In genomic region chr3:179069762-179070390, GRCh38 we compare ENCODE assay signal across 10 cellular contexts. TPM values are rescaled to one million over a fixed set of nuclear protein-coding genes. Genes with fewer than 3 reads are reported as not detected.
DNase-seq lines count a peak whose midpoint lies in the region; ATAC-seq, FAIRE-seq and TF ChIP-seq lines count a peak whose summit lies in the region.
"Had no signal": no experiment of that assay in that cellular context is flagged by ENCODE, and none has a peak within 500 bp of the region (broad histone marks: within the 10 kb centered on the region; RNA-seq: fewer than 3 reads in every experiment).

No MANE protein-coding gene starts in this region.

- DNase-seq in A549 (ENCODE audit: low read depth in 1 of 2, low spot score in 1 of 2), result no peak
- no peak for DNase-seq in GM12891 (ENCODE audit: insufficient read length, low spot score)
- DNase-seq in T-cell, result no peak
- DNase-seq in foreskin fibroblast, result peak in 1 of 2 donors; percentile 51
- no peak for DNase-seq in activated gamma-delta T cell (lab: John Stamatoyannopoulos, UW)
- DNase-seq in DMS79 treated with DMSO at 0.1 percent for 48 hours (lab: John Stamatoyannopoulos, UW), result no peak
- no peak for DNase-seq in left lung
- no peak for DNase-seq in SW480 (ENCODE audit: low spot score)

- H3K27ac ChIP-seq in A549, result peak overlapping the region; percentile 52 to 85; a peak in 5 of 6 replicates
- no peak overlapping the region for H3K27ac ChIP-seq in left lung

- POLR2A ChIA-PET in A549 (lab: Yijun Ruan, JAX), result interaction anchor here (1.4 to 1.8 kb wide), 2 partner anchors 79 to 254 kb away, joined by 4 to 6 read pairs; partner anchors contain the start of gene ZNF639
- POLR2A ChIA-PET in T-cell (lab: Charles Lee), result interaction anchor here (0.6 to 0.7 kb wide), 4 partner anchors 323 to 1905 kb away, joined by 3 to 6 read pairs (median 4); no protein-coding TSS in a partner anchor

- FAIRE-seq in A549 (lab: Jason Lieb, UNC), result no peak
- FAIRE-seq in GM12891 (lab: Jason Lieb, UNC), result no peak
- FAIRE-seq: colon had no signal

- no peak for TF ChIP-seq EP300 in A549 (IDR thresholded peaks at IDR 0.05)

- WGBS in A549 (ENCODE audit: missing lambda C conversion rate), result 10% methylated on average over 1 of the region's 1 CpG

- CTCF ChIA-PET in A549 (lab: Yijun Ruan, JAX), result interaction anchor here (1.0 to 2.7 kb wide), 12 partner anchors 12 to 488 kb away, joined by 3 to 11 read pairs (median 6); no protein-coding TSS in a partner anchor
- CTCF ChIA-PET in T-cell (lab: Charles Lee), result interaction anchor here (0.6 to 1.5 kb wide), 10 partner anchors 29 to 535 kb away, joined by 3 to 10 read pairs (median 4); partner anchors contain the start of genes MRPL47 (in 1 of the 2) and NDUFB5 (in 1 of the 2)

- TF ChIP-seq CTCF in A549 (IDR thresholded peaks at IDR 0.05) (no peak), foreskin fibroblast (IDR thresholded peaks at IDR 0.05; ENCODE audit: low read depth, low read length) (no peak), left lung (IDR thresholded peaks at IDR 0.05) (no peak)

- peak overlapping the region; percentile 88; the same call in 2 of the 3 replicates for H3K4me3 ChIP-seq in A549
- H3K4me3 ChIP-seq in foreskin fibroblast (ENCODE audit: low read depth in 1 of 2, low read length in 2 of 2), result peak overlapping the region; percentile 85 to 95
- H3K4me3 ChIP-seq in left lung, result peak overlapping the region in 1 of 2 donors; percentile 77

- peaks cover 51 to 57% (median 54%) of the 10 kb centered on the region in 3 donors for H3K4me1 Mint-ChIP-seq in T-cell

- peaks cover 0 to 13% of the 10 kb centered on the region in 2 donors for H3K36me3 ChIP-seq in left lung

- H3K4me3 Mint-ChIP-seq in T-cell, result peak overlapping the region in 2 of 3 donors; percentile 10 to 96

- H3K27me3 Mint-ChIP-seq in T-cell, result no peaks in the 10 kb centered on the region

- H3K27me3 ChIP-seq in left lung, result no peaks in the 10 kb centered on the region
- H3K27me3 ChIP-seq: MG63 had no signal

- peak overlapping the region; percentile 66 for H3K4me2 ChIP-seq in A549

- ATAC-seq in A549 (no peak), T-cell (replicated peaks in 1 of 4) (no peak), left lung (no peak)

- intact Hi-C loops in left lung (cut with DNase I), result no loop called here

- no peaks in the 10 kb centered on the region for H3K9me3 ChIP-seq in A549
- no peaks in the 10 kb centered on the region for H3K9me3 ChIP-seq in left lung
- H3K9me3 ChIP-seq: MG63 had no signal

- H3K36me3 Mint-ChIP-seq in T-cell, result peaks cover 20% of the 10 kb centered on the region

- H3K27ac Mint-ChIP-seq in T-cell, result no peak overlapping the region

- H3K9me3 Mint-ChIP-seq in T-cell, result no peaks in the 10 kb centered on the region

- no peak for TF ChIP-seq POLR2A in A549 (IDR thresholded peaks at IDR 0.05; ENCODE audit: low read length)
- TF ChIP-seq POLR2A in GM12891 (IDR thresholded peaks at IDR 0.05; ENCODE audit: low read depth, low read length), result 0 out of 2 replicates have a peak, but pooled peaks have one; percentile 40

- H3K4me1 ChIP-seq in A549 (peaks cover 5% of the 10 kb centered on the region; the same call in 2 of the 3 replicates), left lung (peaks cover 0 to 11% of the 10 kb centered on the region in 2 donors)

- no peak for TF ChIP-seq RAD21 in A549 (conservative IDR thresholded peaks at IDR 0.05 in 1 of 2, IDR thresholded peaks at IDR 0.05 in 1 of 2)

TF ChIP-seq in A549, 52 proteins besides CTCF, POLR2A, EP300 and RAD21 (continues in another document):
- TF ChIP-seq NFE2L2 (conservative IDR thresholded peaks at IDR 0.05; ENCODE audit: low read length), result no peak
- no peak for TF ChIP-seq ELK1 (IDR thresholded peaks at IDR 0.05; ENCODE audit: low read depth, low read length)
- no peak for TF ChIP-seq FOXS1 (CRISPR knock-in tag; IDR thresholded peaks at IDR 0.05)
- TF ChIP-seq TFCP2L1 (CRISPR knock-in tag; IDR thresholded peaks at IDR 0.05), result no peak
- TF ChIP-seq ZFP36 (IDR thresholded peaks at IDR 0.05; ENCODE audit: borderline replicate concordance, partially characterized antibody), result no peak
- TF ChIP-seq FOSL2 (IDR thresholded peaks at IDR 0.05), result no peak
- TF ChIP-seq FOSL2 (CRISPR knock-in tag; IDR thresholded peaks at IDR 0.05), result no peak

TF ChIP-seq in GM12891, 5 proteins besides CTCF, POLR2A, EP300 and RAD21:
- no peak for TF ChIP-seq TAF1 (IDR thresholded peaks at IDR 0.05; ENCODE audit: low read depth, low read length)
- no peak for TF ChIP-seq POU2F2 (IDR thresholded peaks at IDR 0.05; ENCODE audit: low read depth, low read length)

RNA-seq across cellular contexts. Expression of gene ZMAT3, which starts 1.7 kb away (rescaled TPM):
- polyA plus RNA-seq in A549 (2011; rRNA removed), result 12.2 and 13.5 TPM in 2 replicates
- 1.7 and 2.1 TPM in 2 replicates for polyA plus RNA-seq in A549 (2012; cell fraction: cytosol; rRNA removed)
- polyA plus RNA-seq in A549 (2012; cell fraction: nucleus; rRNA removed), result 0.90 and 1.2 TPM in 2 replicates
- polyA plus RNA-seq in A549 (2017; fragmentation: RNase III; extraction: RNeasy Plus Mini Kit Qiagen cat#74134 plus additional on column Dnase treatment), result 5.7 to 6.3 TPM (median 5.7 TPM) in 3 replicates
- 32.5 and 54.8 TPM in 2 replicates for polyA minus RNA-seq in A549 (2011; rRNA and poly(A)+ RNA removed)
- 20.9 TPM for polyA plus RNA-seq in GM12891 (2012; ENCODE audit: low read depth, missing spikeins)
- 10 to 100 TPM; 17.6 to 24.2 (median 19.6) TPM for total RNA-seq in T-cell
- total RNA-seq in left lung, result 10 to 100 TPM; 14.3 to 42.0 TPM

Comparison
In these comparisons a context has a peak if more than half of its experiments do, and no peak if none do; other contexts are left out.
1. H3K27ac ChIP-seq: peak in A549 (2 of 2); none in left lung (0 of 2).